ENCODE assay signal across 20 cellular contexts in genomic region chr4:175066923-175067627, GRCh38.
DNase-seq lines count a peak whose midpoint lies in the region; ATAC-seq and TF ChIP-seq lines count a peak whose summit lies in the region.
"Had no signal": no experiment of that assay in that cellular context is flagged by ENCODE, and none has a peak within 500 bp of the region (broad histone marks: within the 10 kb centered on the region; RNA-seq: fewer than 3 reads in every experiment).

No MANE protein-coding gene starts in this region.

- no peaks in the 10 kb centered on the region for H3K36me3 ChIP-seq in SU-DHL-6 (ENCODE audit: low read length)
- H3K36me3 ChIP-seq: suprapubic skin had no signal

- peak overlapping the region; percentile 53 for H2AFZ ChIP-seq in SU-DHL-6 (ENCODE audit: low read depth, low read length, severe bottlenecking)

- H3K36me3 Mint-ChIP-seq in stimulated activated memory B cell treated with anti-CD40 and anti-IgM and Interleukin-4, amounts not matched to agents 10 μg/mL and 1 μg/mL and 100 μg/mL, for 72 hours: no peaks in the 10 kb centered on the region
- H3K36me3 Mint-ChIP-seq: activated naive CD8-positive, alpha-beta T cell; CD14-positive monocyte; IgD-negative memory B cell; mesothelial cell of epicardium had no signal

- no peak overlapping the region for H3K4me3 Mint-ChIP-seq in stimulated activated memory B cell treated with anti-CD40 and anti-IgM and Interleukin-4, amounts not matched to agents 10 μg/mL and 1 μg/mL and 100 μg/mL, for 72 hours
- H3K4me3 Mint-ChIP-seq: activated naive CD8-positive, alpha-beta T cell; activated T-helper 1 cell treated with anti-CD3 and anti-CD28 coated beads, Interleukin-12 subunit alpha, Interleukin-12 subunit beta, Interleukin-2, Interleukin-4 antibody, amounts not matched to agents 30 ng/mL and 10 ng/mL and 1 ng/mL, durations not matched to agents 14 hours and 24 hours and 36 hours; CD14-positive monocyte; effector memory CD8-positive, alpha-beta T cell; mesothelial cell of epicardium; natural killer cell treated with Interleukin-12 subunit alpha and Interleukin-12 subunit beta and Interleukin-15 and Interleukin-18, amount 100 ng/mL, for 72 hours had no signal

- no peaks in the 10 kb centered on the region for H3K27me3 ChIP-seq in SU-DHL-6 (ENCODE audit: low read length)
- H3K27me3 ChIP-seq: suprapubic skin had no signal

- H3K27me3 Mint-ChIP-seq in stimulated activated memory B cell treated with anti-CD40 and anti-IgM and Interleukin-4, amounts not matched to agents 10 μg/mL and 1 μg/mL and 100 μg/mL, for 72 hours: no peaks in the 10 kb centered on the region
- H3K27me3 Mint-ChIP-seq: activated naive CD8-positive, alpha-beta T cell; effector memory CD8-positive, alpha-beta T cell; IgD-negative memory B cell; natural killer cell treated with Interleukin-12 subunit alpha and Interleukin-12 subunit beta and Interleukin-15 and Interleukin-18, amount 100 ng/mL, for 72 hours; progenitor cell of endocrine pancreas had no signal

- TF ChIP-seq POLR2A in NB4 (IDR thresholded peaks at IDR 0.05; ENCODE audit: extremely low read depth, insufficient read length): no peak

- H3K9me3 Mint-ChIP-seq in stimulated activated memory B cell treated with anti-CD40 and anti-IgM and Interleukin-4, amounts not matched to agents 10 μg/mL and 1 μg/mL and 100 μg/mL, for 72 hours: peaks cover 5% of the 10 kb centered on the region
- H3K9me3 Mint-ChIP-seq: activated T-helper 1 cell treated with anti-CD3 and anti-CD28 coated beads, Interleukin-12 subunit alpha, Interleukin-12 subunit beta, Interleukin-2, Interleukin-4 antibody, amounts not matched to agents 30 ng/mL and 10 ng/mL and 1 ng/mL, durations not matched to agents 14 hours and 24 hours and 36 hours; mesothelial cell of epicardium had no signal

- peak; percentile 64 for ATAC-seq in stimulated activated memory B cell treated with anti-CD40 and anti-IgM and Interleukin-4, amounts not matched to agents 10 μg/mL and 1 μg/mL and 100 μg/mL, for 72 hours
- ATAC-seq in HG02870 (IDR thresholded peaks at IDR 0.05; ENCODE audit: unreplicated experiment): no peak
- no peak for ATAC-seq in omental fat pad (ENCODE audit: low FRiP score)
- ATAC-seq: effector memory CD8-positive, alpha-beta T cell; natural killer cell treated with Interleukin-12 subunit alpha and Interleukin-12 subunit beta and Interleukin-15 and Interleukin-18, amount 100 ng/mL, for 72 hours had no signal

- H3F3A ChIP-seq in SU-DHL-6 (ENCODE audit: insufficient read depth): peaks cover 18% of the 10 kb centered on the region

- TF ChIP-seq CTCF in NB4 (IDR thresholded peaks at IDR 0.05; ENCODE audit: low read depth, low read length): no peak
- no peak for TF ChIP-seq CTCF in SU-DHL-6 (IDR thresholded peaks at IDR 0.05; ENCODE audit: insufficient read depth, low read length, poor library complexity, severe bottlenecking)
- TF ChIP-seq CTCF in omental fat pad (IDR thresholded peaks at IDR 0.05): no peak

- H3K9me3 ChIP-seq in SU-DHL-6 (ENCODE audit: insufficient read depth, low read length): peaks cover 5% of the 10 kb centered on the region; the same call in 1 of the 2 replicates
- H3K9me3 ChIP-seq: suprapubic skin had no signal

- no peak overlapping the region for H3K4me3 ChIP-seq in NB4 (ENCODE audit: low read depth, low read length)
- peak overlapping the region; percentile 16 for H3K4me3 ChIP-seq in SU-DHL-6 (ENCODE audit: insufficient read depth, low read length, poor library complexity, severe bottlenecking)
- H3K4me3 ChIP-seq: suprapubic skin had no signal

- peaks cover 10% of the 10 kb centered on the region for H3K4me1 Mint-ChIP-seq in stimulated activated memory B cell treated with anti-CD40 and anti-IgM and Interleukin-4, amounts not matched to agents 10 μg/mL and 1 μg/mL and 100 μg/mL, for 72 hours
- H3K4me1 Mint-ChIP-seq: CD14-positive monocyte had no signal

- peak overlapping the region; percentile 19 for H3K27ac Mint-ChIP-seq in stimulated activated memory B cell treated with anti-CD40 and anti-IgM and Interleukin-4, amounts not matched to agents 10 μg/mL and 1 μg/mL and 100 μg/mL, for 72 hours
- H3K27ac Mint-ChIP-seq: activated naive CD8-positive, alpha-beta T cell; activated T-helper 1 cell treated with anti-CD3 and anti-CD28 coated beads, Interleukin-12 subunit alpha, Interleukin-12 subunit beta, Interleukin-2, Interleukin-4 antibody, amounts not matched to agents 30 ng/mL and 10 ng/mL and 1 ng/mL, durations not matched to agents 14 hours and 24 hours and 36 hours; CD14-positive monocyte; effector memory CD8-positive, alpha-beta T cell; IgD-negative memory B cell; mesothelial cell of epicardium; natural killer cell treated with Interleukin-12 subunit alpha and Interleukin-12 subunit beta and Interleukin-15 and Interleukin-18, amount 100 ng/mL, for 72 hours; progenitor cell of endocrine pancreas had no signal

- H3K9me2 ChIP-seq in SU-DHL-6 (replicated peaks; ENCODE audit: insufficient read depth, low read length): no peaks in the 10 kb centered on the region

- H3K9ac ChIP-seq in SU-DHL-6 (ENCODE audit: low read length): peak overlapping the region; percentile 38

- peak overlapping the region; percentile 67 for H3K4me2 ChIP-seq in SU-DHL-6 (ENCODE audit: low read depth, low read length, poor library complexity, severe bottlenecking)

- DNase-seq in NCI-H748 (lab: John Stamatoyannopoulos, UW; ENCODE audit: unreplicated experiment): peak; percentile 31
- DNase-seq in NCI-H748 treated with DMSO at 0.1 percent for 48 hours (lab: John Stamatoyannopoulos, UW): no peak
- DNase-seq in NB4 (ENCODE audit: low read depth): peak; percentile 1
- no peak for DNase-seq in omental fat pad (ENCODE audit: low spot score)
- DNase-seq in medulla oblongata (ENCODE audit: extremely low spot score): no peak
- DNase-seq: activated CD4-positive, alpha-beta T cell treated with anti-CD3 and anti-CD28 coated beads for 1 hour; effector memory CD8-positive, alpha-beta T cell; NCI-H1048; NCI-H2171 treated with DMSO at 0.1 percent for 48 hours had no signal

- H3K79me2 ChIP-seq in SU-DHL-6 (ENCODE audit: insufficient read depth, low read length): no peaks in the 10 kb centered on the region

- no peaks in the 10 kb centered on the region for H4K20me1 ChIP-seq in SU-DHL-6 (ENCODE audit: low read depth, low read length)

- peak overlapping the region; percentile 89 for H3K27ac ChIP-seq in SU-DHL-6 (ENCODE audit: low read depth, low read length)
- H3K27ac ChIP-seq: suprapubic skin had no signal

Comparison
In these comparisons a context has a peak if more than half of its experiments do, and no peak if none do; other contexts are left out.
1. DNase-seq: peak in NCI-H748 (single experiment) and NB4 (single experiment); none in NCI-H748 treated with DMSO at 0.1 percent for 48 hours (single experiment), omental fat pad (single experiment) and medulla oblongata (single experiment).